8 cellular contexts compared by ENCODE assay signal in genomic region chr12:57846577-57847319, GRCh38. TPM values are rescaled to one million over a fixed set of nuclear protein-coding genes. Genes with fewer than 3 reads are reported as not detected.
DNase-seq lines count a peak whose midpoint lies in the region; ATAC-seq and TF ChIP-seq lines count a peak whose summit lies in the region.

A gene with protein sequence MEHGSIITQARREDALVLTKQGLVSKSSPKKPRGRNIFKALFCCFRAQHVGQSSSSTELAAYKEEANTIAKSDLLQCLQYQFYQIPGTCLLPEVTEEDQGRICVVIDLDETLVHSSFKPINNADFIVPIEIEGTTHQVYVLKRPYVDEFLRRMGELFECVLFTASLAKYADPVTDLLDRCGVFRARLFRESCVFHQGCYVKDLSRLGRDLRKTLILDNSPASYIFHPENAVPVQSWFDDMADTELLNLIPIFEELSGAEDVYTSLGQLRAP (minus strand): TSS chr12:57846729. CDS start chr12:57846435, 294 bp downstream.

- TF ChIP-seq CTCF in AG10803 (conservative IDR thresholded peaks at IDR 0.05; ENCODE audit: low read length) = no peak

- peaks cover 18% of the 10 kb centered on the region for H3K27me3 Mint-ChIP-seq in dendritic cell treated with granulocyte-macrophage colony-stimulating factor and Interleukin-4, amounts not matched to agents 40 ng/mL and 50 ng/mL, for 4 days

- no peaks in the 10 kb centered on the region for H3K9me3 Mint-ChIP-seq in dendritic cell treated with granulocyte-macrophage colony-stimulating factor and Interleukin-4, amounts not matched to agents 40 ng/mL and 50 ng/mL, for 4 days

- H3K4me1 Mint-ChIP-seq in dendritic cell treated with granulocyte-macrophage colony-stimulating factor and Interleukin-4, amounts not matched to agents 40 ng/mL and 50 ng/mL, for 4 days (ENCODE audit: low read depth) = peaks cover 58% of the 10 kb centered on the region

- DNase-seq in AG10803 (ENCODE audit: low read depth) (peak; percentile 99), NCI-H82 (lab: John Stamatoyannopoulos, UW) (peak; percentile 100), left lobe of liver (ENCODE audit: low spot score) (peak; percentile 100)
- peak; percentile 81 to 83 for DNase-seq in activated CD4-positive, alpha-beta T cell treated with anti-CD3 and anti-CD28 coated beads, Interleukin-2, amount 50 U/mL, for 4 hours
- peak; percentile 92 to 96 for DNase-seq in stimulated activated CD4-positive, alpha-beta T cell treated with anti-CD3 and anti-CD28 coated beads, Interleukin-2, amount 100 ng/mL, for 24 hours

- peak within 1 kb of the TSS; percentile 96 for H3K4me3 ChIP-seq in AG10803 (ENCODE audit: low read length)

- H3K27ac Mint-ChIP-seq in dendritic cell treated with granulocyte-macrophage colony-stimulating factor and Interleukin-4, amounts not matched to agents 40 ng/mL and 50 ng/mL, for 4 days = peak within 1 kb of the TSS; percentile 85

- H3K36me3 Mint-ChIP-seq in dendritic cell treated with granulocyte-macrophage colony-stimulating factor and Interleukin-4, amounts not matched to agents 40 ng/mL and 50 ng/mL, for 4 days (ENCODE audit: low read depth) = peaks cover 40% of the 10 kb centered on the region

- peak within 1 kb of the TSS; percentile 85 for H3K4me3 Mint-ChIP-seq in dendritic cell treated with granulocyte-macrophage colony-stimulating factor and Interleukin-4, amounts not matched to agents 40 ng/mL and 50 ng/mL, for 4 days

- ATAC-seq in GM19324 (IDR thresholded peaks at IDR 0.05; ENCODE audit: low FRiP score, unreplicated experiment) (peak; percentile 47), HG03571 (IDR thresholded peaks at IDR 0.05; ENCODE audit: unreplicated experiment) (peak; percentile 32), left lobe of liver (peak; percentile 80)

- intact Hi-C loops in dendritic cell treated with granulocyte-macrophage colony-stimulating factor and Interleukin-4, amounts not matched to agents 40 ng/mL and 50 ng/mL, for 4 days (cut with micrococcal nuclease) = no loop called here

RNA-seq across cellular contexts. Expression of the gene that starts here (rescaled TPM):
- 86.3 TPM for total RNA-seq in left lobe of liver

Comparison
In these comparisons a context has a peak if more than half of its experiments do, and no peak if none do; other contexts are left out.
1. Peak in every context shown above with its lines: DNase-seq, ATAC-seq and H3K4me3 ChIP-seq.